ENCODE assay signal across 9 cellular contexts in the genomic region with DNA sequence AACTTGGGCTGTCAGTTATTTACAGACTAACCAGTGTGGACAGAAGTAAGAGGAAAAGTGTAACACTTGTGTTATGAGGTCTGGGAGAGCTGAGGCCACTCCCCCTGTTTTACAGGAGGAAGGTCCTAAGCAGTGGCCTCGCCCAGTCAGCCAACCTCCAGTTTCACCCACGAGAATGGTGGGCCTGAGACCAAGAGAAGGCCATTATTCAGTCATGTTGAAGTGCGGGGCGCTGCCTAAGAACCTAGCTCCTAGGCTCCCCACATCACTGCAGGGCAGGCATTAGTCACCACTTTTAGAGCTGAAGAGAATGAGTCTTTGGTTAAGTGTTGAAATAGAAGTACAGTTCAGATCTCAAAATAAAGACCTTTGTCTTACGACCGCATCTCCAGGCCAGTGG. TPM values are rescaled to one million over a fixed set of nuclear protein-coding genes. Genes with fewer than 3 reads are reported as not detected.
A peak's percentile ranks its signal among the peaks of the same experiment; 100 is the strongest.
DNase-seq lines count a peak whose midpoint lies in the region; ATAC-seq and TF ChIP-seq lines count a peak whose summit lies in the region.
"Had no signal": no experiment of that assay in that cellular context is flagged by ENCODE, and none has a peak within 500 bp of the region (broad histone marks: within the 10 kb centered on the region; RNA-seq: fewer than 3 reads in every experiment).

No MANE protein-coding gene starts in this region.

- peak; percentile 51 to 61 for ATAC-seq in activated naive CD4-positive, alpha-beta T cell treated with anti-CD3 and anti-CD28 coated beads, Interleukin-2, amount 50 U/mL, for 72 hours
- ATAC-seq in T-helper 17 cell: no peak
- ATAC-seq in stimulated activated effector memory CD8-positive, alpha-beta T cell treated with anti-CD3 and anti-CD28 coated beads, Interleukin-12 subunit alpha, Interleukin-12 subunit beta, amount 100 ng/mL, for 72 hours: peak; percentile 69
- ATAC-seq: naive thymus-derived CD4-positive, alpha-beta T cell had no signal

- no peak overlapping the region for H3K4me3 Mint-ChIP-seq in T-helper 17 cell
- no peak overlapping the region for H3K4me3 Mint-ChIP-seq in stimulated activated effector memory CD8-positive, alpha-beta T cell treated with anti-CD3 and anti-CD28 coated beads, Interleukin-12 subunit alpha, Interleukin-12 subunit beta, amount 100 ng/mL, for 72 hours

- no peaks in the 10 kb centered on the region for H3K36me3 ChIP-seq in MM.1S (replicated peaks; ENCODE audit: insufficient read depth, low read length)

- H3K27ac ChIP-seq in MM.1S (ENCODE audit: low read length): no peak overlapping the region

- no peaks in the 10 kb centered on the region for H3K9me3 ChIP-seq in T-helper 17 cell (ENCODE audit: control insufficient read depth, low read length, poor library complexity, severe bottlenecking)
- H3K9me3 ChIP-seq in MM.1S (replicated peaks; ENCODE audit: insufficient read depth, low read length): no peaks in the 10 kb centered on the region

- H3K27me3 ChIP-seq in MM.1S (replicated peaks; ENCODE audit: insufficient read depth, low read length): no peaks in the 10 kb centered on the region

- H3K9ac ChIP-seq in MM.1S (ENCODE audit: low read length): no peak overlapping the region

- H3K9me3 Mint-ChIP-seq in activated naive CD4-positive, alpha-beta T cell treated with anti-CD3 and anti-CD28 coated beads, Interleukin-2, amount 50 U/mL, for 72 hours: peaks cover 5% of the 10 kb centered on the region in 2 donors
- H3K9me3 Mint-ChIP-seq in stimulated activated effector memory CD8-positive, alpha-beta T cell treated with anti-CD3 and anti-CD28 coated beads, Interleukin-12 subunit alpha, Interleukin-12 subunit beta, amount 100 ng/mL, for 72 hours: peaks cover 3% of the 10 kb centered on the region

- H3K4me1 Mint-ChIP-seq in T-helper 17 cell: peaks cover 47% of the 10 kb centered on the region
- H3K4me1 Mint-ChIP-seq in stimulated activated effector memory CD8-positive, alpha-beta T cell treated with anti-CD3 and anti-CD28 coated beads, Interleukin-12 subunit alpha, Interleukin-12 subunit beta, amount 100 ng/mL, for 72 hours: peaks cover 66% of the 10 kb centered on the region

- no peaks in the 10 kb centered on the region for H3K27me3 Mint-ChIP-seq in T-helper 17 cell
- H3K27me3 Mint-ChIP-seq: naive thymus-derived CD4-positive, alpha-beta T cell had no signal

- H3K4me3 ChIP-seq in fibroblast of pulmonary artery (replicated peaks; ENCODE audit: low read depth, low read length): no peak overlapping the region
- H3K4me3 ChIP-seq in MM.1S (ENCODE audit: low read length): no peak overlapping the region

- H3K79me2 ChIP-seq in MM.1S (ENCODE audit: low read length): peaks cover 100% of the 10 kb centered on the region

- no peak overlapping the region for H3K4me2 ChIP-seq in MM.1S (ENCODE audit: low read depth, low read length)

- H3F3A ChIP-seq in MM.1S (ENCODE audit: insufficient read depth, low read length): peaks cover 10% of the 10 kb centered on the region; the same call in 1 of the 2 replicates

- peaks cover 4 to 22% of the 10 kb centered on the region in 2 donors for H3K36me3 Mint-ChIP-seq in activated naive CD4-positive, alpha-beta T cell treated with anti-CD3 and anti-CD28 coated beads, Interleukin-2, amount 50 U/mL, for 72 hours
- no peaks in the 10 kb centered on the region for H3K36me3 Mint-ChIP-seq in T-helper 17 cell (ENCODE audit: low read depth)
- peaks cover 5% of the 10 kb centered on the region for H3K36me3 Mint-ChIP-seq in stimulated activated effector memory CD8-positive, alpha-beta T cell treated with anti-CD3 and anti-CD28 coated beads, Interleukin-12 subunit alpha, Interleukin-12 subunit beta, amount 100 ng/mL, for 72 hours

- H2AFZ ChIP-seq in MM.1S (ENCODE audit: low read length): no peak overlapping the region

- H3K4me1 ChIP-seq in MM.1S (ENCODE audit: low read length): peaks cover 23% of the 10 kb centered on the region

- no peak for TF ChIP-seq CTCF in fibroblast of pulmonary artery (IDR thresholded peaks at IDR 0.05; ENCODE audit: low read length, missing control alignments)
- no peak for TF ChIP-seq CTCF in MM.1S (IDR thresholded peaks at IDR 0.05; ENCODE audit: low read length)

- DNase-seq in activated naive CD4-positive, alpha-beta T cell treated with anti-CD3 and anti-CD28 coated beads, Interleukin-2, amount 50 U/mL, for 72 hours (ENCODE audit: low spot score in 2 of 2): no peak
- DNase-seq in activated naive CD4-positive, alpha-beta T cell treated with Interleukin-2 at 50 U/mL for 16 hours: no peak
- DNase-seq in T-helper 17 cell: no peak
- DNase-seq in fibroblast of pulmonary artery (ENCODE audit: low read depth): peak; percentile 32
- DNase-seq in stimulated activated effector memory CD8-positive, alpha-beta T cell treated with anti-CD3 and anti-CD28 coated beads, Interleukin-12 subunit alpha, Interleukin-12 subunit beta, amount 100 ng/mL, for 72 hours (ENCODE audit: low spot score in 2 of 2): no peak
- DNase-seq in putamen (ENCODE audit: low spot score): no peak
- DNase-seq in NCI-H524 (lab: John Stamatoyannopoulos, UW): no peak
- DNase-seq in MM.1S: no peak
- DNase-seq: naive thymus-derived CD4-positive, alpha-beta T cell had no signal

- no peak overlapping the region for H3K27ac Mint-ChIP-seq in activated naive CD4-positive, alpha-beta T cell treated with anti-CD3 and anti-CD28 coated beads, Interleukin-2, amount 50 U/mL, for 72 hours
- H3K27ac Mint-ChIP-seq in T-helper 17 cell: peak overlapping the region; percentile 80
- H3K27ac Mint-ChIP-seq in stimulated activated effector memory CD8-positive, alpha-beta T cell treated with anti-CD3 and anti-CD28 coated beads, Interleukin-12 subunit alpha, Interleukin-12 subunit beta, amount 100 ng/mL, for 72 hours: no peak overlapping the region

- H4K20me1 ChIP-seq in MM.1S (ENCODE audit: insufficient read depth, low read length): peaks cover 79% of the 10 kb centered on the region

- H3K9me2 ChIP-seq in MM.1S (replicated peaks; ENCODE audit: insufficient read depth, low read length): no peaks in the 10 kb centered on the region

RNA-seq across cellular contexts. Expression of a gene that starts 27.9 kb away (rescaled TPM):
- 10 to 100 TPM; 24.0 to 29.6 TPM for total RNA-seq in activated naive CD4-positive, alpha-beta T cell treated with anti-CD3 and anti-CD28 coated beads, Interleukin-2, amount 50 U/mL, for 72 hours
- total RNA-seq in T-helper 17 cell: 10 to 100 TPM; 21.2 to 31.5 TPM
